8 cellular contexts compared by ENCODE assay signal in the genomic region with DNA sequence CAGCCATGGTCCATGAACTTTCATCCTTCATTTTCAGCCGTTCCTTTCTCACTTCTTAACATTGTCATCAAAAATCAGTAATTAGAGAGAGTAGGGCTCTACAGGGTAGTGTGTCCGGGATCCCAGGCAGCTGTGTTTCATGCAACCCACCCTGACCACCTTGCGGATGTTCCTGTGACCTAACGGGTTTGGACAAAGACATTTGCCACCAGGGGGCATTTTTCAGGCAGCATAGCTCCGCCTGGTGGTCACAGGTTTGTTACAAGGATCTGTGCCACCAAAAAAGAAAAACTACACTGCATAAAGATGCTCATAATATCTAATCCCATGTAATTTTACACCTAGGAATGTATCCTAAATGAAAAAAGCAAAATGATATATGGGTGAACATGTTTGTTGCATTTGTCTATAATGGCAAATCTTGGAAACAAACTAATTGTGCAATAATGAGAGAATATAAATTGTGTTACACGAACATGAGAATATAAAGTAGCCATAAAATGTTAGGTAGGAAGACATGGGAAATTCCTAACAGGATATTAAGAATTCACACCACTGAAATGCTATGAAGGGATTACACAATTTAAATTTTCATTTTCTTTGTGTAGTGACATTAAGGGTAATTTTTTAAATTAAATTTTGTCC.
DNase-seq lines count a peak whose midpoint lies in the region; ATAC-seq and TF ChIP-seq lines count a peak whose summit lies in the region.

No MANE protein-coding gene starts in this region.

- H3K27me3 Mint-ChIP-seq in activated naive CD4-positive, alpha-beta T cell treated with anti-CD3 and anti-CD28 coated beads, Interleukin-2, amount 10 ng/mL, durations not matched to agents 7 days and 5 days: peaks cover 8% of the 10 kb centered on the region

- H3K4me1 Mint-ChIP-seq in activated naive CD4-positive, alpha-beta T cell treated with anti-CD3 and anti-CD28 coated beads, Interleukin-2, amount 10 ng/mL, durations not matched to agents 7 days and 5 days: no peaks in the 10 kb centered on the region

- H3K9me3 ChIP-seq in Peyer's patch: no peaks in the 10 kb centered on the region
- H3K9me3 ChIP-seq in hepatocyte (ENCODE audit: low read depth): no peaks in the 10 kb centered on the region

- no peaks in the 10 kb centered on the region for H3K9me3 Mint-ChIP-seq in activated naive CD4-positive, alpha-beta T cell treated with anti-CD3 and anti-CD28 coated beads, Interleukin-2, amount 10 ng/mL, durations not matched to agents 7 days and 5 days

- ATAC-seq in HG03039 (IDR thresholded peaks at IDR 0.05; ENCODE audit: unreplicated experiment): peak; percentile 51
- ATAC-seq in HG02973 (IDR thresholded peaks at IDR 0.05; ENCODE audit: unreplicated experiment): no peak

- TF ChIP-seq CTCF in Peyer's patch (IDR thresholded peaks at IDR 0.05) (peak; percentile 58 to 79 (median 72)), hepatocyte (IDR thresholded peaks at IDR 0.05; ENCODE audit: poor library complexity) (peak; percentile 72)

- no peak overlapping the region for H3K4me3 Mint-ChIP-seq in activated naive CD4-positive, alpha-beta T cell treated with anti-CD3 and anti-CD28 coated beads, Interleukin-2, amount 10 ng/mL, durations not matched to agents 7 days and 5 days

- no peaks in the 10 kb centered on the region for H3K36me3 Mint-ChIP-seq in activated naive CD4-positive, alpha-beta T cell treated with anti-CD3 and anti-CD28 coated beads, Interleukin-2, amount 10 ng/mL, durations not matched to agents 7 days and 5 days

- H3K36me3 ChIP-seq in Peyer's patch (no peaks in the 10 kb centered on the region), hepatocyte (replicated peaks; ENCODE audit: insufficient read depth, low read depth) (no peaks in the 10 kb centered on the region)

- no peak overlapping the region for H3K4me2 ChIP-seq in hepatocyte

- H3K4me1 ChIP-seq in Peyer's patch (no peaks in the 10 kb centered on the region), hepatocyte (ENCODE audit: insufficient read depth) (no peaks in the 10 kb centered on the region)

- H3K9me2 ChIP-seq in hepatocyte (replicated peaks; ENCODE audit: insufficient read depth): no peaks in the 10 kb centered on the region

- 54% methylated on average over 6 of the region's 6 CpGs for WGBS in hepatocyte (ENCODE audit: low lambda C conversion rate, missing lambda C conversion rate)

- no peak overlapping the region for H3K27ac ChIP-seq in Peyer's patch
- H3K27ac ChIP-seq in hepatocyte: no peak overlapping the region

- H3K27me3 ChIP-seq in Peyer's patch (no peaks in the 10 kb centered on the region), hepatocyte (peaks cover 3% of the 10 kb centered on the region)

- H3K4me3 ChIP-seq in Peyer's patch (no peak overlapping the region), hepatocyte (no peak overlapping the region)

- H3K79me2 ChIP-seq in hepatocyte: no peaks in the 10 kb centered on the region

- no peak for TF ChIP-seq POLR2A in Peyer's patch (IDR thresholded peaks at IDR 0.05)

- no peak overlapping the region for H3K27ac Mint-ChIP-seq in activated naive CD4-positive, alpha-beta T cell treated with anti-CD3 and anti-CD28 coated beads, Interleukin-2, amount 10 ng/mL, durations not matched to agents 7 days and 5 days

- no peak overlapping the region for H2AFZ ChIP-seq in hepatocyte

- H4K20me1 ChIP-seq in hepatocyte (ENCODE audit: insufficient read depth, poor library complexity, severe bottlenecking): no peaks in the 10 kb centered on the region

- CTCF ChIA-PET in activated naive CD4-positive, alpha-beta T cell treated with anti-CD3 and anti-CD28 coated beads, Interleukin-2, amount 10 ng/mL, durations not matched to agents 7 days and 5 days (lab: Charles Lee): interaction anchor here (0.9 to 1.8 kb wide), 7 partner anchors 9 to 257 kb away, joined by 3 to 13 read pairs (median 4); no protein-coding TSS in a partner anchor

- DNase-seq in Daoy (ENCODE audit: low read depth): peak; percentile 44
- DNase-seq in Peyer's patch: peak in 2 of 3 donors; percentile 64 to 79
- peak; percentile 69 for DNase-seq in activated naive CD4-positive, alpha-beta T cell treated with anti-CD3 and anti-CD28 coated beads, Interleukin-2, amount 10 ng/mL, durations not matched to agents 7 days and 5 days
- DNase-seq in hepatocyte (ENCODE audit: low spot score): peak; percentile 71
- DNase-seq in stimulated activated CD4-positive, alpha-beta T cell treated with anti-CD3 and anti-CD28 coated beads, Interleukin-4, amount 100 ng/mL, for 1 hour: peak; percentile 35
- DNase-seq in NCI-H187 (lab: John Stamatoyannopoulos, UW): no peak

Comparison
In these comparisons a context has a peak if more than half of its experiments do, and no peak if none do; other contexts are left out.
1. DNase-seq: peak in Daoy (single experiment), Peyer's patch (2 of 3), activated naive CD4-positive, alpha-beta T cell treated with anti-CD3 and anti-CD28 coated beads, Interleukin-2, amount 10 ng/mL, durations not matched to agents 7 days and 5 days (single experiment), hepatocyte (single experiment) and stimulated activated CD4-positive, alpha-beta T cell treated with anti-CD3 and anti-CD28 coated beads, Interleukin-4, amount 100 ng/mL, for 1 hour (single experiment); none in NCI-H187 (0 of 2).